Comparison of ENCODE assay signal across 8 cellular contexts in the genomic region with DNA sequence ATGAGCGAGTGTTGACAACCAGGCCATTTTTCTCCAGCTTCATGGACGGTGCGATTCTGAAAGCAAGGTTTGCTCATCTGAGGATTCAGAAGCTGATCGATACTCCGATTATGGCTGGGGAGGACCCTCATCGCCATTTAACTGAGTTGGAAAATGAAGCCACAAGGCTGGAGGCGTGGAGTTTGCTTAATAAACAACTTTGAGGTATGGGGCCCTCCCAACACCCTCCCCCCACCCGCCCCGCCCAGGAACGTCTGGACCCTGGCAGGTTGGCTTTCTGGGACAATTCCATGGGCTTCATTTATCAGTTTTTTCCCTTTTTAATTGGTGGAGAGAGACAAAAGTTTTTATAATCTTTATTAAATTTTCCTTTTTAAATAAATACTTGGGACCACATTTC. TPM values are rescaled to one million over a fixed set of nuclear protein-coding genes. Genes with fewer than 3 reads are reported as not detected.
A peak's percentile ranks its signal among the peaks of the same experiment; 100 is the strongest.
DNase-seq lines count a peak whose midpoint lies in the region; ATAC-seq and TF ChIP-seq lines count a peak whose summit lies in the region.

No MANE protein-coding gene starts in this region.

- intact Hi-C loops in left ventricle myocardium inferior (cut with micrococcal nuclease) = no loop called here
- intact Hi-C loops in left ventricle myocardium superior (cut with micrococcal nuclease) = no loop called here
- intact Hi-C loops in aorta (cut with DNase I) = loop anchor here (2.0 to 10.0 kb wide), 7 partner anchors 72 to 548 kb away; a partner anchor contains a TSS

- in situ Hi-C loops in brain microvascular endothelial cell (cut with HindIII; ENCODE audit: low pct_ligation_motif_present, low sequenced_read_pairs) = no loop called here

- no peak for ATAC-seq in left ventricle myocardium superior
- no peak for ATAC-seq in aorta (ENCODE audit: low FRiP score)
- ATAC-seq in GM18858 (IDR thresholded peaks at IDR 0.05; ENCODE audit: unreplicated experiment) = no peak

- H3K4me3 Mint-ChIP-seq in mesothelial cell of epicardium = peak overlapping the region; percentile 67

- H3K9me3 Mint-ChIP-seq in mesothelial cell of epicardium = peaks cover 1% of the 10 kb centered on the region

- H3K27me3 Mint-ChIP-seq in mesothelial cell of epicardium (ENCODE audit: low read depth) = no peaks in the 10 kb centered on the region

- H3K27me3 ChIP-seq in left ventricle myocardium inferior (ENCODE audit: low read depth) (no peaks in the 10 kb centered on the region), brain microvascular endothelial cell (replicated peaks) (no peaks in the 10 kb centered on the region), aorta (ENCODE audit: control insufficient read depth in 1 of 2, insufficient read depth in 2 of 2, low read length in 1 of 2) (no peaks in the 10 kb centered on the region)

- peaks cover 43% of the 10 kb centered on the region for H3K4me1 Mint-ChIP-seq in mesothelial cell of epicardium

- 33 to 41% methylated on average over 10 of the region's 10 CpGs for WGBS in aorta, 2 donors

- peaks cover 59% of the 10 kb centered on the region for H3K4me1 ChIP-seq in left ventricle myocardium inferior
- peaks cover 0 to 2% of the 10 kb centered on the region in 2 donors for H3K4me1 ChIP-seq in aorta (ENCODE audit: control insufficient read depth in 1 of 2, insufficient read depth in 2 of 2, low read length in 2 of 2)

- H3K27ac Mint-ChIP-seq in mesothelial cell of epicardium = peak overlapping the region; percentile 100

- H3K27ac ChIP-seq in left ventricle myocardium inferior (replicated peaks) (peak overlapping the region; percentile 98), brain microvascular endothelial cell (peak overlapping the region; percentile 96), aorta (ENCODE audit: low read depth in 1 of 2, low read length in 2 of 2) (peak overlapping the region; percentile 86 to 93)

- DNase-seq in left ventricle myocardium inferior (no peak), left ventricle myocardium superior (no peak), brain microvascular endothelial cell (no peak), mesothelial cell of epicardium (ENCODE audit: low spot score in 2 of 2, unreplicated experiment in 2 of 2) (no peak), aorta (no peak), NCI-H2171 (lab: John Stamatoyannopoulos, UW) (no peak), amygdala (lab: John Stamatoyannopoulos, UW) (no peak)

- no peaks in the 10 kb centered on the region for H3K36me3 ChIP-seq in left ventricle myocardium inferior
- no peaks in the 10 kb centered on the region for H3K36me3 ChIP-seq in brain microvascular endothelial cell (replicated peaks)
- H3K36me3 ChIP-seq in aorta (ENCODE audit: control insufficient read depth in 1 of 2, insufficient read depth in 2 of 2, low read length in 1 of 2) = no peaks in the 10 kb centered on the region

- no peaks in the 10 kb centered on the region for H3K9me3 ChIP-seq in left ventricle myocardium inferior (replicated peaks)
- no peaks in the 10 kb centered on the region for H3K9me3 ChIP-seq in aorta (ENCODE audit: control insufficient read depth, low read length)

- TF ChIP-seq CTCF in left ventricle myocardium inferior (IDR thresholded peaks at IDR 0.05; ENCODE audit: borderline replicate concordance) (no peak), brain microvascular endothelial cell (IDR thresholded peaks at IDR 0.05; ENCODE audit: low read depth, low read length, missing control alignments) (no peak), mesothelial cell of epicardium (IDR thresholded peaks at IDR 0.05; ENCODE audit: unreplicated experiment) (no peak)

- peak overlapping the region; percentile 77 for H3K4me3 ChIP-seq in left ventricle myocardium inferior
- H3K4me3 ChIP-seq in brain microvascular endothelial cell (ENCODE audit: low read depth, low read length) = peak overlapping the region; percentile 47
- peak overlapping the region; percentile 7 to 28 for H3K4me3 ChIP-seq in aorta (ENCODE audit: low read length in 2 of 2)

- no peaks in the 10 kb centered on the region for H3K36me3 Mint-ChIP-seq in mesothelial cell of epicardium

RNA-seq across cellular contexts. Expression of a gene that starts 52.5 kb away (rescaled TPM):
- total RNA-seq in left ventricle myocardium inferior = not detected
- total RNA-seq in left ventricle myocardium superior = not detected
- total RNA-seq in mesothelial cell of epicardium = not detected in 3 replicates
- total RNA-seq in aorta = not detected
- polyA plus RNA-seq in aorta = not detected

Comparison
In these comparisons a context has a peak if more than half of its experiments do, and no peak if none do; other contexts are left out.
1. H3K4me3 ChIP-seq: peak in every context shown above with its lines; median percentile 77 in left ventricle myocardium inferior; 47 in brain microvascular endothelial cell; 18 in aorta.
2. intact Hi-C loops: an anchor here in aorta (2.0 to 10.0 kb wide); none called in left ventricle myocardium inferior and left ventricle myocardium superior.